26 cellular contexts compared by ENCODE assay signal in the genomic region with DNA sequence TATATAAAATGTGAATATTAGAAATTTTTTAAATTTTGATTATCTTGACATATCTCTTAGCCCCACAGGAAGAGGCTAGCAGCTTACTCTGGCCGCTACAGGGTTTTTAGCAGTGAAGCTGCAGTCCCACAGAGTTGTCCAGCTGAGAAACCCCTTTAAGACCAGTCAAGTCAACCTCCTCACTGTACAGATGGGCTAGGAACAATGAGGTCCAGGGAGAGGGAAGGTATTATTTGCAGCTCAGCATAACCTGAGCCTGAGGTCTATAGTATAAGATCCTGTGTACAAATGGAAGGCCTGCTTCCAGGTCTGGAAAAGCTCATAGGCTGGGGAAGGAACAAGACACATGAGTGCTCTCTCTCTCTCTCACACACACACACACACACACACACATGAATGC. TPM values are rescaled to one million over a fixed set of nuclear protein-coding genes. Genes with fewer than 3 reads are reported as not detected.
DNase-seq lines count a peak whose midpoint lies in the region; ATAC-seq and TF ChIP-seq lines count a peak whose summit lies in the region.
"Had no signal": no experiment of that assay in that cellular context is flagged by ENCODE, and none has a peak within 500 bp of the region (broad histone marks: within the 10 kb centered on the region; RNA-seq: fewer than 3 reads in every experiment).

No MANE protein-coding gene starts in this region.

- no peaks in the 10 kb centered on the region for H3K27me3 Mint-ChIP-seq in T-helper 1 cell treated with Interleukin-12 subunit alpha and Interleukin-12 subunit beta and Interleukin-4 antibody, amounts not matched to agents 30 μg/mL and 1 μg/mL, for 36 hours (ENCODE audit: low read depth)
- H3K27me3 Mint-ChIP-seq: CD4-positive, alpha-beta T cell had no signal

- intact Hi-C loops in Right ventricle myocardium inferior (cut with DNase I) = no loop called here
- intact Hi-C loops in upper lobe of right lung (cut with DNase I) = no loop called here

- ATAC-seq in Right ventricle myocardium inferior (peak; percentile 26), upper lobe of right lung (peak; percentile 37)
- ATAC-seq: HCT116 had no signal

- TF ChIP-seq CTCF in right atrium auricular region (IDR thresholded peaks at IDR 0.05) (no peak), coronary artery (IDR thresholded peaks at IDR 0.05) (no peak), upper lobe of right lung (IDR thresholded peaks at IDR 0.05) (no peak), GM13976 (IDR thresholded peaks at IDR 0.05; ENCODE audit: borderline replicate concordance, control extremely low read depth, extremely low read depth, insufficient read depth, missing control alignments) (no peak)

- H3K4me1 ChIP-seq in right atrium auricular region (no peaks in the 10 kb centered on the region), upper lobe of right lung (no peaks in the 10 kb centered on the region)

- no peak overlapping the region for H3K4me3 ChIP-seq in right atrium auricular region
- H3K4me3 ChIP-seq in coronary artery = peak overlapping the region; percentile 6
- no peak overlapping the region for H3K4me3 ChIP-seq in upper lobe of right lung
- H3K4me3 ChIP-seq: MG63, PC-9 had no signal

- no peak overlapping the region for H3K4me3 Mint-ChIP-seq in T-helper 1 cell treated with Interleukin-12 subunit alpha and Interleukin-12 subunit beta and Interleukin-4 antibody, amounts not matched to agents 30 μg/mL and 1 μg/mL, for 36 hours
- H3K4me3 Mint-ChIP-seq: CD4-positive, alpha-beta T cell had no signal

- H3K36me3 Mint-ChIP-seq in T-helper 1 cell treated with Interleukin-12 subunit alpha and Interleukin-12 subunit beta and Interleukin-4 antibody, amounts not matched to agents 30 μg/mL and 1 μg/mL, for 36 hours (ENCODE audit: low read depth) = no peaks in the 10 kb centered on the region

- H3K27me3 ChIP-seq in right atrium auricular region (no peaks in the 10 kb centered on the region), upper lobe of right lung (no peaks in the 10 kb centered on the region)
- H3K27me3 ChIP-seq: MG63 had no signal

- in situ Hi-C loops in GM13976 (cut with MboI; ENCODE audit: low sequenced_read_pairs, unreplicated experiment) = no loop called here

- peaks cover 2% of the 10 kb centered on the region for H3K4me1 Mint-ChIP-seq in T-helper 1 cell treated with Interleukin-12 subunit alpha and Interleukin-12 subunit beta and Interleukin-4 antibody, amounts not matched to agents 30 μg/mL and 1 μg/mL, for 36 hours (ENCODE audit: low read depth)

- peak overlapping the region; percentile 73 for H3K27ac Mint-ChIP-seq in T-helper 1 cell treated with Interleukin-12 subunit alpha and Interleukin-12 subunit beta and Interleukin-4 antibody, amounts not matched to agents 30 μg/mL and 1 μg/mL, for 36 hours
- H3K27ac Mint-ChIP-seq: CD4-positive, alpha-beta T cell had no signal

- DNase-seq in T-helper 1 cell = no peak
- no peak for DNase-seq in Right ventricle myocardium inferior (ENCODE audit: missing footprints)
- no peak for DNase-seq in right atrium auricular region (ENCODE audit: low spot score)
- no peak for DNase-seq in coronary artery (ENCODE audit: low spot score)
- DNase-seq in upper lobe of right lung = no peak
- no peak for DNase-seq in NCI-H774 (lab: John Stamatoyannopoulos, UW)
- no peak for DNase-seq in GM13976 (ENCODE audit: low spot score)
- DNase-seq: CD4-positive, alpha-beta T cell; DMS53; GF-D8; IMR-90; KG1; MG63; NCI-H1048; NCI-H1417; NCI-H1694; NCI-H2081 treated with DMSO at 0.1 percent for 48 hours; NCI-H524; NCI-H748 treated with DMSO at 0.1 percent for 48 hours; PC-9; Right ventricle myocardium superior had no signal

- H3K27ac ChIP-seq in right atrium auricular region (no peak overlapping the region), coronary artery (no peak overlapping the region), upper lobe of right lung (peak overlapping the region; percentile 60)
- H3K27ac ChIP-seq: PC-9 had no signal

- peaks cover 4% of the 10 kb centered on the region for H3K9me3 Mint-ChIP-seq in T-helper 1 cell treated with Interleukin-12 subunit alpha and Interleukin-12 subunit beta and Interleukin-4 antibody, amounts not matched to agents 30 μg/mL and 1 μg/mL, for 36 hours
- H3K9me3 Mint-ChIP-seq: CD4-positive, alpha-beta T cell had no signal

- H3K36me3 ChIP-seq in right atrium auricular region (no peaks in the 10 kb centered on the region), upper lobe of right lung (no peaks in the 10 kb centered on the region)
- H3K36me3 ChIP-seq: MG63 had no signal

- no peaks in the 10 kb centered on the region for H3K9me3 ChIP-seq in right atrium auricular region
- no peaks in the 10 kb centered on the region for H3K9me3 ChIP-seq in upper lobe of right lung
- H3K9me3 ChIP-seq: MG63 had no signal

RNA-seq across cellular contexts. Expression of a gene that starts 1.8 kb away (rescaled TPM):
- total RNA-seq in Right ventricle myocardium inferior (65.1 TPM), right atrium auricular region (10 to 100 TPM; 28.0 to 71.6 TPM), upper lobe of right lung (237 TPM)
- total RNA-seq: H4, IMR-90, PC-9, RPMI7951, SK-MEL-5 had no signal
